18 cellular contexts compared by ENCODE assay signal in genomic region chr9:136926749-136927148, GRCh38. TPM values are rescaled to one million over a fixed set of nuclear protein-coding genes. Genes with fewer than 3 reads are reported as not detected.
"Had no signal": no experiment of that assay in that cellular context is flagged by ENCODE, and none has a peak within 500 bp of the region (broad histone marks: within the 10 kb centered on the region; RNA-seq: fewer than 3 reads in every experiment).

No MANE protein-coding gene starts in this region.

- H3K9me3 Mint-ChIP-seq: activated CD4-positive, alpha-beta T cell treated with anti-CD3 and anti-CD28 coated beads, Interleukin-2, amount 10 ng/mL, durations not matched to agents 24 days and 14 days; activated T-cell treated with anti-CD3 and anti-CD28 coated beads, Interleukin-2, amount 50 U/mL, for 4 hours had no signal

- H3K4me3 Mint-ChIP-seq: activated CD4-positive, alpha-beta T cell treated with anti-CD3 and anti-CD28 coated beads, Interleukin-2, amount 10 ng/mL, durations not matched to agents 24 days and 14 days; activated T-cell treated with anti-CD3 and anti-CD28 coated beads, Interleukin-2, amount 50 U/mL, for 4 hours; nephron; T-helper 17 cell had no signal

- H3K4me1 Mint-ChIP-seq: nephron had no signal

- H3K4me3 ChIP-seq: coronary artery, heart right ventricle, lung, right lobe of liver, SJSA1, skin epidermis, testis had no signal

- H3K27me3 Mint-ChIP-seq: activated CD4-positive, alpha-beta T cell treated with anti-CD3 and anti-CD28 coated beads, Interleukin-2, amount 10 ng/mL, durations not matched to agents 24 days and 14 days; T-helper 17 cell had no signal

- H3K4me1 ChIP-seq: right lobe of liver, SJSA1 had no signal

- H3K9me3 ChIP-seq: right lobe of liver, testis had no signal

- H3K27ac ChIP-seq: coronary artery, right lobe of liver, SJSA1, testis had no signal

- H3K27me3 ChIP-seq: heart right ventricle, right lobe of liver, SJSA1, testis had no signal

- ATAC-seq: heart right ventricle, T-helper 17 cell had no signal

- DNase-seq: activated CD4-positive, alpha-beta T cell treated with anti-CD3 and anti-CD28 coated beads, Interleukin-2, amount 10 ng/mL, durations not matched to agents 24 days and 14 days; activated naive CD4-positive, alpha-beta T cell treated with Interleukin-2 at 50 U/mL for 16 hours; activated T-cell treated with anti-CD3 and anti-CD28 coated beads, Interleukin-2, amount 50 U/mL, for 4 hours; cerebellar nuclear complex; heart right ventricle; nucleus accumbens; stimulated activated CD4-positive, alpha-beta T cell treated with anti-CD3 and anti-CD28 coated beads, Interleukin-2, amount 100 ng/mL, for 24 hours; stimulated activated naive CD4-positive, alpha-beta T cell; T-helper 17 cell; testis had no signal

- H3K27ac Mint-ChIP-seq: activated CD4-positive, alpha-beta T cell treated with anti-CD3 and anti-CD28 coated beads, Interleukin-2, amount 10 ng/mL, durations not matched to agents 24 days and 14 days; nephron had no signal

RNA-seq across cellular contexts. Expression of gene C8G, which starts 18.3 kb away (rescaled TPM):
- total RNA-seq: epithelial cell of proximal tubule, kidney epithelial cell, SJSA1 had no signal

RNA-seq across cellular contexts. Expression of gene LCN12, which starts 25.3 kb away (rescaled TPM):
- total RNA-seq: SJSA1 had no signal

RNA-seq across cellular contexts. Expression of gene PTGDS, which starts 50.6 kb away (rescaled TPM):
- total RNA-seq: activated CD4-positive, alpha-beta T cell treated with anti-CD3 and anti-CD28 coated beads, Interleukin-2, amount 10 ng/mL, durations not matched to agents 24 days and 14 days; epithelial cell of proximal tubule; SJSA1 had no signal
